In genomic region chr22:19466126-19466716, GRCh38 we compare ENCODE assay signal across 1 cellular context.
A peak's percentile ranks its signal among the peaks of the same experiment; 100 is the strongest.
TF ChIP-seq lines count a peak whose summit lies in the region.

No MANE protein-coding gene starts in this region.

TF ChIP-seq in K562, 482 proteins besides CTCF, POLR2A, EP300 and RAD21 (continued from another document and continues in another):
- TF ChIP-seq ELK3 (CRISPR knock-in tag; IDR thresholded peaks at IDR 0.05) = no peak
- no peak for TF ChIP-seq GATAD2A (IDR thresholded peaks at IDR 0.05)
- no peak for TF ChIP-seq MCM2 (IDR thresholded peaks at IDR 0.05; ENCODE audit: low read depth)
- no peak for TF ChIP-seq CHD2 (IDR thresholded peaks at IDR 0.05; ENCODE audit: low read depth, low read length)
- TF ChIP-seq ZNF766 (CRISPR knock-in tag; conservative IDR thresholded peaks at IDR 0.05) = no peak
- TF ChIP-seq SMAD4 (CRISPR knock-in tag; conservative IDR thresholded peaks at IDR 0.05) = no peak
- TF ChIP-seq USF2 (CRISPR knock-in tag; IDR thresholded peaks at IDR 0.05) = no peak
- no peak for TF ChIP-seq ZNF589 (CRISPR knock-in tag; IDR thresholded peaks at IDR 0.05; ENCODE audit: low read depth)
- TF ChIP-seq POLR2B (IDR thresholded peaks at IDR 0.05; ENCODE audit: low read depth, partially characterized antibody) = peak; percentile 34
- TF ChIP-seq THRB (CRISPR knock-in tag; conservative IDR thresholded peaks at IDR 0.05) = no peak
- no peak for TF ChIP-seq SRSF7 (optimal IDR thresholded peaks at IDR 0.05; ENCODE audit: low read depth, low read length)
- peak; percentile 30; the same call in 1 of the 2 replicates for TF ChIP-seq RBFOX2 (IDR thresholded peaks at IDR 0.05; ENCODE audit: low read depth, low read length)
- TF ChIP-seq HDAC3 (IDR thresholded peaks at IDR 0.05; ENCODE audit: borderline replicate concordance, partially characterized antibody) = no peak
- TF ChIP-seq ZKSCAN8 (CRISPR knock-in tag; IDR thresholded peaks at IDR 0.05) = no peak
- TF ChIP-seq TBL1XR1 (IDR thresholded peaks at IDR 0.05; ENCODE audit: low read length in 2 of 2) = no peak
- TF ChIP-seq SP1 (CRISPR knock-in tag; IDR thresholded peaks at IDR 0.05) = no peak
- TF ChIP-seq ELF4 (CRISPR knock-in tag; IDR thresholded peaks at IDR 0.05) = no peak
- TF ChIP-seq CCAR2 (IDR thresholded peaks at IDR 0.05; ENCODE audit: low read depth, low read length) = no peak
- no peak for TF ChIP-seq LCOR (CRISPR knock-in tag; IDR thresholded peaks at IDR 0.05)
- no peak for TF ChIP-seq ZNF134 (CRISPR knock-in tag; conservative IDR thresholded peaks at IDR 0.05)
- TF ChIP-seq MBD1 (CRISPR knock-in tag; IDR thresholded peaks at IDR 0.05) = no peak
- TF ChIP-seq ZBTB1 (CRISPR knock-in tag; IDR thresholded peaks at IDR 0.05; ENCODE audit: borderline replicate concordance, low read depth) = 0 out of 2 replicates have a peak, but pooled peaks have one; percentile 41
- TF ChIP-seq KAT7 (CRISPR knock-in tag; IDR thresholded peaks at IDR 0.05; ENCODE audit: borderline replicate concordance) = no peak
- TF ChIP-seq ZFP91 (CRISPR knock-in tag; IDR thresholded peaks at IDR 0.05) = 0 out of 2 replicates have a peak, but pooled peaks have one; percentile 5
- no peak for TF ChIP-seq SMARCA4 (IDR thresholded peaks at IDR 0.05)
- TF ChIP-seq ZNF184 (CRISPR knock-in tag; IDR thresholded peaks at IDR 0.05) = no peak
- peak; percentile 9; the same call in 1 of the 2 replicates for TF ChIP-seq MTF1 (CRISPR knock-in tag; IDR thresholded peaks at IDR 0.05; ENCODE audit: borderline replicate concordance)
- no peak for TF ChIP-seq CXXC5 (CRISPR knock-in tag; IDR thresholded peaks at IDR 0.05)
- TF ChIP-seq REST (CRISPR knock-in tag; IDR thresholded peaks at IDR 0.05; ENCODE audit: low read depth) = no peak
- TF ChIP-seq RERE (CRISPR knock-in tag; IDR thresholded peaks at IDR 0.05; ENCODE audit: borderline replicate concordance) = 0 out of 2 replicates have a peak, but pooled peaks have one; percentile 42
- peak in 1 of 2 experiments; percentile 68; a peak in 1 of 3 replicates for TF ChIP-seq CBX3 (IDR thresholded peaks at IDR 0.05; ENCODE audit: borderline replicate concordance in 1 of 2, low read length in 2 of 2)
- no peak for TF ChIP-seq HMGN3 (IDR thresholded peaks at IDR 0.05; ENCODE audit: borderline replicate concordance, extremely low read depth, insufficient read length, low read depth, low read length)
- no peak for TF ChIP-seq THRAP3 (IDR thresholded peaks at IDR 0.05; ENCODE audit: borderline replicate concordance)
- TF ChIP-seq EHMT2 (IDR thresholded peaks at IDR 0.05) = no peak
- TF ChIP-seq ZNF655 (CRISPR knock-in tag; IDR thresholded peaks at IDR 0.05) = no peak
- TF ChIP-seq E4F1 (CRISPR knock-in tag; IDR thresholded peaks at IDR 0.05; ENCODE audit: borderline replicate concordance) = no peak
- TF ChIP-seq SRSF1 (IDR thresholded peaks at IDR 0.05; ENCODE audit: low read depth, low read length) = no peak
- no peak for TF ChIP-seq ARID1B (IDR thresholded peaks at IDR 0.05)
- no peak for TF ChIP-seq NFXL1 (CRISPR knock-in tag; IDR thresholded peaks at IDR 0.05)
- TF ChIP-seq TAL1 (IDR thresholded peaks at IDR 0.05) = no peak
- TF ChIP-seq ZEB2 (IDR thresholded peaks at IDR 0.05) = no peak
- TF ChIP-seq ZBTB8A (IDR thresholded peaks at IDR 0.05; ENCODE audit: partially characterized antibody) = no peak
- peak in 1 of 2 experiments; percentile 79; a peak in 1 of 4 replicates for TF ChIP-seq MLX (CRISPR knock-in tag; conservative IDR thresholded peaks at IDR 0.05)
- no peak for TF ChIP-seq DACH1 (IDR thresholded peaks at IDR 0.05; ENCODE audit: partially characterized antibody)
- no peak for TF ChIP-seq ZNF354B (CRISPR knock-in tag; IDR thresholded peaks at IDR 0.05)
